Comparison of ENCODE assay signal across 16 cellular contexts in the genomic region with DNA sequence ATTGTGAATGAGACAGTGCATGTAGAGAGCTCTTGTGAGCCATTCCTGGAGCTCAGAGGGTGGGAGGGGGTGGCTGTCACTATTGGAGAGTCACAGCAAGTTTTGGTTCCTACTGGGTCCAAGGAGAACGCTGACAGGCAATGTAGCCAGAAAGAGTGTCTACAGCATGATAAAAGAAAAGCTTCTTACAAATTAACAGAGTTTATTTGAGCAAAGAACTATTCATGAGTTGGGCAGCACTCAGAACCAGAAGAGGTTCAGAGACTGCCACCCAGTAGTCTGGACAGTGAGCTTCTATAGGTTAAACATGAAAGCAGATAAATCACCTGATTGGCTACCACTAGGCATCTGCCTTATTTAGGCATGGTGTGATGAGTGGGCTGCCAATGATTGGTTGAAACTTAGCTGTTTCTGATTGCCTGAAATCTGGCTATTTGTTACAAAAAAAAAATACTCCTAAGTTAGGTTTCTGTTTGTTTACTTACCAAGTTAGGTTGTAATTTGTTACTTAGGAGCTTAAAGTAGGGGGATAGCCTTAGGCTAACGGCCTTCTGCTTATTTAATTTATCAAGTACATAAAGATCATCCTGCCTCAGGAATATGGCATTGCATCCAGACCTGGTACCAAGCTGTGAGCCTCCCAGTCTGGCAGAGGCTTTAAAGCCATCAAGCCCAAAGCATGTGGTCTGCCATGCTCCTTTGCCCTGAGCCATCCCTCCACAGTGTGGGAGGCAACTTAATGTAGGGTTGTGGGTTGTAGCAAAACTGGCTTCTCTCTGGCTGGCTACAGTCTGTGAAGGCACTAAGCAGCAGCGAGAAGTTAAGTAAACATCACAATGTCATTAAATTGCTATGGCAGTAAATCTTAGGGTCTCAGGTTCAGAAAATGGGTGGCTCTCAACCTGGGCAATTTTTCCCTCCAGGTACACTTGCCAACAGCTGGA.
DNase-seq lines count a peak whose midpoint lies in the region; ATAC-seq and TF ChIP-seq lines count a peak whose summit lies in the region.
"Had no signal": no experiment of that assay in that cellular context is flagged by ENCODE, and none has a peak within 500 bp of the region (broad histone marks: within the 10 kb centered on the region; RNA-seq: fewer than 3 reads in every experiment).

No MANE protein-coding gene starts in this region.

- H3K9me3 ChIP-seq in HCT116 (ENCODE audit: control insufficient read depth in 1 of 2, insufficient read depth in 1 of 2, low read depth in 1 of 2, low read length in 2 of 2) (no peaks in the 10 kb centered on the region), HEK293 (ENCODE audit: control insufficient read depth, insufficient read depth, low read depth, low read length) (no peaks in the 10 kb centered on the region), neuronal stem cell (replicated peaks in 1 of 2; ENCODE audit: control insufficient read depth in 2 of 2, insufficient read depth in 1 of 2, low read depth in 1 of 2, low read length in 2 of 2) (peaks cover 6% of the 10 kb centered on the region in 2 donors), stomach (peaks cover 0 to 10% (median 0%) of the 10 kb centered on the region in 4 donors)

- no peak for TF ChIP-seq RAD21 in HCT116 (IDR thresholded peaks at IDR 0.05; ENCODE audit: low read depth)

- CTCF ChIA-PET in HCT116 (lab: Charles Lee): no interaction called here
- CTCF ChIA-PET in HEK293 (lab: Yijun Ruan, JAX): interaction anchor here (0.5 to 0.7 kb wide), 4 partner anchors 25 to 55 kb away, joined by 3 to 5 read pairs (median 3); no protein-coding TSS in a partner anchor

- TF ChIP-seq EP300 in stomach (IDR thresholded peaks at IDR 0.05): no peak

- H3K27ac ChIP-seq in HCT116 (ENCODE audit: low read depth, low read length) (no peak overlapping the region), HEK293 (ENCODE audit: extremely low read depth, low read depth, low read length) (no peak overlapping the region), neuronal stem cell (replicated peaks; ENCODE audit: low read length) (no peak overlapping the region), stomach (no peak overlapping the region)

- RAD21 ChIA-PET in HCT116 (lab: Charles Lee; ENCODE audit: low non-redundant PET in 1 of 2, low total read pairs in 2 of 2, uncharacterized antibody in 2 of 2, unreplicated experiment in 2 of 2): no interaction called here

- no peaks in the 10 kb centered on the region for H3K4me1 ChIP-seq in HCT116 (ENCODE audit: control insufficient read depth in 1 of 2, insufficient read depth in 2 of 2, low read length in 2 of 2)
- no peaks in the 10 kb centered on the region for H3K4me1 ChIP-seq in HEK293 (ENCODE audit: control insufficient read depth, insufficient read depth, low read length)
- peaks cover 1 to 2% of the 10 kb centered on the region in 2 donors for H3K4me1 ChIP-seq in neuronal stem cell (ENCODE audit: control insufficient read depth in 2 of 2, insufficient read depth in 1 of 2, low read depth in 1 of 2, low read length in 2 of 2)
- H3K4me1 ChIP-seq in stomach: no peaks in the 10 kb centered on the region

- no peak overlapping the region for H3K4me2 ChIP-seq in HCT116 (ENCODE audit: low read length)
- H3K4me2 ChIP-seq in neuronal stem cell (ENCODE audit: insufficient read depth, low read length, poor library complexity, severe bottlenecking): no peak overlapping the region
- H3K4me2 ChIP-seq: GM23338 had no signal

- BruUV-seq in HCT116 (replicated peaks; lab: Mats Ljungman, UMichigan): no TSS peak

- TF ChIP-seq CTCF in HCT116 (IDR thresholded peaks at IDR 0.05 in 2 of 3, conservative IDR thresholded peaks at IDR 0.05 in 1 of 3; ENCODE audit: borderline replicate concordance in 1 of 3, insufficient read depth in 1 of 3, low read depth in 2 of 3, low read length in 2 of 3): no peak
- no peak for TF ChIP-seq CTCF in HEK293 (tag by site-specific recombination; IDR thresholded peaks at IDR 0.05)
- no peak for TF ChIP-seq CTCF in stomach (IDR thresholded peaks at IDR 0.05)

- H2AFZ ChIP-seq in HCT116 (ENCODE audit: low read depth, low read length, poor library complexity, severe bottlenecking) (no peak overlapping the region), neuronal stem cell (ENCODE audit: low read length) (no peak overlapping the region)
- H2AFZ ChIP-seq: GM23338 had no signal

- H3K9ac ChIP-seq in HCT116 (ENCODE audit: low read length) (no peak overlapping the region), neuronal stem cell (ENCODE audit: low read depth, low read length, poor library complexity) (no peak overlapping the region)

- no peaks in the 10 kb centered on the region for H3K79me2 ChIP-seq in HCT116 (ENCODE audit: insufficient read depth, low read length)

- H3K4ac ChIP-seq in neuronal stem cell (ENCODE audit: low read length): no peak overlapping the region

- no peak overlapping the region for H3K23ac ChIP-seq in neuronal stem cell (ENCODE audit: low read depth, low read length, poor library complexity)

- H3K18ac ChIP-seq in neuronal stem cell (ENCODE audit: low read length): no peak overlapping the region

- H2BK12ac ChIP-seq in neuronal stem cell (ENCODE audit: low read length): no peak overlapping the region

- H3K36me3 ChIP-seq in HCT116 (ENCODE audit: control insufficient read depth in 1 of 2, insufficient read depth in 2 of 2, low read length in 2 of 2): no peaks in the 10 kb centered on the region
- no peaks in the 10 kb centered on the region for H3K36me3 ChIP-seq in HEK293 (ENCODE audit: control insufficient read depth in 2 of 2, insufficient read depth in 1 of 2, low read length in 2 of 2)
- H3K36me3 ChIP-seq in neuronal stem cell (replicated peaks in 1 of 2; ENCODE audit: control insufficient read depth in 2 of 2, insufficient read depth in 2 of 2, low read length in 2 of 2): no peaks in the 10 kb centered on the region
- no peaks in the 10 kb centered on the region for H3K36me3 ChIP-seq in stomach

- POLR2A ChIA-PET in HCT116 (lab: Charles Lee) (no interaction called here), HEK293 (lab: Yijun Ruan, JAX) (no interaction called here)

- DNase-seq in HCT116 (ENCODE audit: low read depth, low spot score) (no peak), NCI-H69 (lab: John Stamatoyannopoulos, UW) (peak; percentile 80), neuronal stem cell (ENCODE audit: low spot score) (no peak), NCI-H1930 (lab: John Stamatoyannopoulos, UW) (no peak), stomach (no peak)
- DNase-seq in activated CD4-positive, alpha-beta T cell treated with anti-CD3 and anti-CD28 coated beads, Interleukin-2, amount 50 U/mL, for 48 hours: no peak
- DNase-seq: C1 segment of cervical spinal cord; Calu3; CD4-positive, alpha-beta memory T cell; COR-L47; DMS53; DMS79 treated with DMSO at 0.1 percent for 48 hours; GF-D8; H9 had no signal

- H4K8ac ChIP-seq in neuronal stem cell (ENCODE audit: low read depth, low read length): no peak overlapping the region

- H2BK5ac ChIP-seq in neuronal stem cell (ENCODE audit: low read length): no peak overlapping the region

- no peaks in the 10 kb centered on the region for H4K20me1 ChIP-seq in HCT116 (ENCODE audit: insufficient read depth)

- ATAC-seq in HCT116: no peak
- ATAC-seq: GM23338 had no signal

- H2BK120ac ChIP-seq in neuronal stem cell (ENCODE audit: low read depth, low read length): no peak overlapping the region

- peak overlapping the region; percentile 17 for H2AK5ac ChIP-seq in neuronal stem cell (ENCODE audit: low read depth, low read length)

- H3K9me2 ChIP-seq in HCT116 (ENCODE audit: insufficient read depth): no peaks in the 10 kb centered on the region

- peaks cover 6% of the 10 kb centered on the region; the same call in 1 of the 2 replicates for H3K27me3 ChIP-seq in HCT116 (ENCODE audit: insufficient read depth, low read length)
- H3K27me3 ChIP-seq in neuronal stem cell (ENCODE audit: control insufficient read depth in 3 of 3, insufficient read depth in 3 of 3, low read depth in 1 of 3, low read length in 3 of 3): peaks cover 0 to 2% (median 0%) of the 10 kb centered on the region in 3 experiments
- H3K27me3 ChIP-seq in stomach: no peaks in the 10 kb centered on the region

- no peaks in the 10 kb centered on the region for H3K79me1 ChIP-seq in neuronal stem cell (ENCODE audit: low read depth, low read length)

- no peak for TF ChIP-seq POLR2A in HCT116 (IDR thresholded peaks at IDR 0.05; ENCODE audit: borderline replicate concordance, extremely low read depth, insufficient read depth, insufficient read length)
- no peak for TF ChIP-seq POLR2A in stomach (IDR thresholded peaks at IDR 0.05)

- WGBS in neuronal stem cell (ENCODE audit: extremely low coverage in 2 of 2, insufficient read length in 2 of 2, insufficient replicate concordance in 1 of 2), 2 donors: no CpG with 5 or more reads among the region's 3 CpGs
- WGBS in stomach, 5 donors: 70 to 84% (median 76%) methylated on average over 3 of the region's 3 CpGs

- no peak overlapping the region for H4K91ac ChIP-seq in neuronal stem cell (ENCODE audit: low read depth, low read length, poor library complexity)

- intact Hi-C loops in HCT116 (cut with micrococcal nuclease) (no loop called here), stomach (cut with DNase I; ENCODE audit: low total_unique reads) (no loop called here)

- H2BK15ac ChIP-seq in neuronal stem cell (ENCODE audit: low read length): no peak overlapping the region

- H3K4me3 ChIP-seq in HCT116 (replicated peaks in 1 of 2; ENCODE audit: low read depth in 1 of 2, low read length in 2 of 2): no peak overlapping the region
- no peak overlapping the region for H3K4me3 ChIP-seq in HEK293 (ENCODE audit: low read depth, low read length)
- no peak overlapping the region for H3K4me3 ChIP-seq in neuronal stem cell (ENCODE audit: low read length in 2 of 2)
- H3K4me3 ChIP-seq in stomach: no peak overlapping the region
- H3K4me3 ChIP-seq: GM23338 had no signal

- no peak overlapping the region for H3K14ac ChIP-seq in neuronal stem cell (ENCODE audit: low read length)

TF ChIP-seq in HCT116, 20 proteins besides CTCF, POLR2A, EP300 and RAD21:
- TF ChIP-seq SRF (IDR thresholded peaks at IDR 0.05; ENCODE audit: low read depth) (peak; percentile 67; the same call in 1 of the 2 replicates), CBX3 (IDR thresholded peaks at IDR 0.05; ENCODE audit: low read depth) (no peak)

TF ChIP-seq in HEK293, 187 proteins besides CTCF, POLR2A, EP300 and RAD21 (continues in another document):
- TF ChIP-seq ZNF596 (tag by site-specific recombination; IDR thresholded peaks at IDR 0.05) (no peak), ZNF549 (tag by site-specific recombination; IDR thresholded peaks at IDR 0.05) (peak; percentile 96), ZNF341 (tag by site-specific recombination; IDR thresholded peaks at IDR 0.05; ENCODE audit: low read depth) (no peak), GLI2 (tag by site-specific recombination; IDR thresholded peaks at IDR 0.05; ENCODE audit: borderline replicate concordance, low read depth) (no peak), ZNF747 (tag by site-specific recombination; IDR thresholded peaks at IDR 0.05) (no peak), SETDB1 (IDR thresholded peaks at IDR 0.05; ENCODE audit: insufficient read length, low read length) (peak; percentile 73), SCRT2 (tag by site-specific recombination; IDR thresholded peaks at IDR 0.05) (no peak)
